In genomic region chr5:129899454-129899853, GRCh38 we compare ENCODE assay signal across 9 cellular contexts. TPM values are rescaled to one million over a fixed set of nuclear protein-coding genes. Genes with fewer than 3 reads are reported as not detected.
DNase-seq lines count a peak whose midpoint lies in the region; ATAC-seq and TF ChIP-seq lines count a peak whose summit lies in the region.
"Had no signal": no experiment of that assay in that cellular context is flagged by ENCODE, and none has a peak within 500 bp of the region (broad histone marks: within the 10 kb centered on the region; RNA-seq: fewer than 3 reads in every experiment).

No MANE protein-coding gene starts in this region.

- DNase-seq in RKO (ENCODE audit: low spot score) (peak; percentile 14), fibroblast of gingiva (ENCODE audit: low read depth) (peak; percentile 25), renal cortical epithelial cell (ENCODE audit: low read depth) (peak; percentile 30), amygdala (lab: John Stamatoyannopoulos, UW) (no peak)
- DNase-seq in activated CD4-positive, CD25-positive, alpha-beta regulatory T cell (lab: John Stamatoyannopoulos, UW), result no peak
- DNase-seq: activated naive CD8-positive, alpha-beta T cell treated with anti-CD3 and anti-CD28 coated beads, Interleukin-2, amount 50 U/mL, for 24 hours had no signal

- CTCF ChIA-PET in HEK293 (lab: Yijun Ruan, JAX), result interaction anchor here (0.9 kb wide), 1 partner anchor 1208 kb away, joined by 3 read pairs; no protein-coding TSS in a partner anchor

- no peak for ATAC-seq in GM21390 (IDR thresholded peaks at IDR 0.05; ENCODE audit: unreplicated experiment)
- ATAC-seq: activated naive CD8-positive, alpha-beta T cell treated with anti-CD3 and anti-CD28 coated beads, Interleukin-2, amount 50 U/mL, for 24 hours; stimulated activated memory B cell treated with anti-CD40 and anti-IgM and Interleukin-4, amounts not matched to agents 10 μg/mL and 1 μg/mL and 100 μg/mL, for 72 hours had no signal

- no peaks in the 10 kb centered on the region for H3K4me1 ChIP-seq in HEK293 (ENCODE audit: control insufficient read depth, insufficient read depth, low read length)

- TF ChIP-seq CTCF in HEK293 (tag by site-specific recombination; IDR thresholded peaks at IDR 0.05), result no peak

- H3K9me3 ChIP-seq in HEK293 (ENCODE audit: control insufficient read depth, insufficient read depth, low read depth, low read length), result no peaks in the 10 kb centered on the region

- H3K4me3 ChIP-seq in HEK293 (ENCODE audit: low read depth, low read length), result no peak overlapping the region

- H3K27ac ChIP-seq in HEK293 (ENCODE audit: extremely low read depth, low read depth, low read length), result no peak overlapping the region

- POLR2A ChIA-PET in HEK293 (lab: Yijun Ruan, JAX), result no interaction called here

- H3K36me3 ChIP-seq in HEK293 (ENCODE audit: control insufficient read depth in 2 of 2, insufficient read depth in 1 of 2, low read length in 2 of 2), result no peaks in the 10 kb centered on the region

TF ChIP-seq in HEK293, 187 proteins besides CTCF, POLR2A, EP300 and RAD21:
- TF ChIP-seq ZSCAN23 (tag by site-specific recombination; IDR thresholded peaks at IDR 0.05) (no peak), EGR2 (tag by site-specific recombination; IDR thresholded peaks at IDR 0.05; ENCODE audit: low read depth) (no peak), ZNF654 (tag by site-specific recombination; IDR thresholded peaks at IDR 0.05; ENCODE audit: low read depth) (peak; percentile 72), ZNF610 (tag by site-specific recombination; IDR thresholded peaks at IDR 0.05; ENCODE audit: borderline replicate concordance) (no peak), ZNF785 (tag by site-specific recombination; IDR thresholded peaks at IDR 0.05) (no peak), KLF1 (tag by site-specific recombination; IDR thresholded peaks at IDR 0.05) (no peak), ZNF112 (tag by site-specific recombination; IDR thresholded peaks at IDR 0.05) (no peak), ZNF768 (tag by site-specific recombination; IDR thresholded peaks at IDR 0.05) (no peak)

RNA-seq across cellular contexts. Expression of gene CHSY3, which starts 4.8 kb away (rescaled TPM):
- total RNA-seq in renal cortical epithelial cell, result 0.70 and 2.1 TPM in 2 replicates

Comparison
In these comparisons a context has a peak if more than half of its experiments do, and no peak if none do; other contexts are left out.
1. DNase-seq: peak in RKO (single experiment), fibroblast of gingiva (single experiment) and renal cortical epithelial cell (single experiment); none in activated CD4-positive, CD25-positive, alpha-beta regulatory T cell (0 of 4) and amygdala (0 of 56).